17 cellular contexts compared by ENCODE assay signal in genomic region chr13:21050288-21051197, GRCh38. TPM values are rescaled to one million over a fixed set of nuclear protein-coding genes. Genes with fewer than 3 reads are reported as not detected.
A peak's percentile ranks its signal among the peaks of the same experiment; 100 is the strongest.
DNase-seq lines count a peak whose midpoint lies in the region; ATAC-seq and TF ChIP-seq lines count a peak whose summit lies in the region.
"Had no signal": no experiment of that assay in that cellular context is flagged by ENCODE, and none has a peak within 500 bp of the region (broad histone marks: within the 10 kb centered on the region; RNA-seq: fewer than 3 reads in every experiment).

No MANE protein-coding gene starts in this region.

- peak; percentile 54 for ATAC-seq in HG02588 (IDR thresholded peaks at IDR 0.05; ENCODE audit: unreplicated experiment)
- ATAC-seq in HG03354 (IDR thresholded peaks at IDR 0.05; ENCODE audit: poor library complexity, severe bottlenecking, unreplicated experiment): no peak
- ATAC-seq: lower lobe of right lung had no signal

- H3K27me3 Mint-ChIP-seq in activated CD4-positive, alpha-beta memory T cell treated with anti-CD3 and anti-CD28 coated beads for 36 hours: peaks cover 9% of the 10 kb centered on the region
- peaks cover 2% of the 10 kb centered on the region for H3K27me3 Mint-ChIP-seq in activated CD4-positive, alpha-beta memory T cell treated with anti-CD3 and anti-CD28 coated beads, Interleukin-2, amount 10 ng/mL, durations not matched to agents 7 days and 5 days
- peaks cover 3% of the 10 kb centered on the region for H3K27me3 Mint-ChIP-seq in neural progenitor cell (ENCODE audit: insufficient read depth, low read depth)

- H3F3A ChIP-seq in neural progenitor cell (ENCODE audit: low read depth): no peaks in the 10 kb centered on the region

- H3K4me1 ChIP-seq in adipocyte (ENCODE audit: control insufficient read depth, insufficient read depth, low read length) (peaks cover 48% of the 10 kb centered on the region), neural progenitor cell (no peaks in the 10 kb centered on the region)

- H3K36me3 Mint-ChIP-seq in activated CD4-positive, alpha-beta memory T cell treated with anti-CD3 and anti-CD28 coated beads for 36 hours: no peaks in the 10 kb centered on the region
- no peaks in the 10 kb centered on the region for H3K36me3 Mint-ChIP-seq in activated CD4-positive, alpha-beta memory T cell treated with anti-CD3 and anti-CD28 coated beads, Interleukin-2, amount 10 ng/mL, durations not matched to agents 7 days and 5 days (ENCODE audit: low read depth)
- peaks cover 14% of the 10 kb centered on the region for H3K36me3 Mint-ChIP-seq in neural progenitor cell

- H3K4me3 Mint-ChIP-seq in activated CD4-positive, alpha-beta memory T cell treated with anti-CD3 and anti-CD28 coated beads for 36 hours: no peak overlapping the region
- H3K4me3 Mint-ChIP-seq in activated CD4-positive, alpha-beta memory T cell treated with anti-CD3 and anti-CD28 coated beads, Interleukin-2, amount 10 ng/mL, durations not matched to agents 7 days and 5 days: no peak overlapping the region
- H3K4me3 Mint-ChIP-seq in neural progenitor cell: no peak overlapping the region

- H3K9ac ChIP-seq in adipocyte (ENCODE audit: low read length): no peak overlapping the region
- no peak overlapping the region for H3K9ac ChIP-seq in neural progenitor cell
- H3K9ac ChIP-seq: KMS-11 had no signal

- TF ChIP-seq CTCF in neural progenitor cell (IDR thresholded peaks at IDR 0.05): no peak

- H3K9me3 ChIP-seq in adipocyte (ENCODE audit: control insufficient read depth, low read length) (no peaks in the 10 kb centered on the region), neural progenitor cell (ENCODE audit: low read depth) (no peaks in the 10 kb centered on the region)
- H3K9me3 ChIP-seq: lower lobe of right lung, sigmoid colon, tibial nerve had no signal

- H3K79me2 ChIP-seq in neural progenitor cell (ENCODE audit: low read depth): peaks cover 100% of the 10 kb centered on the region

- no peak overlapping the region for H3K4me3 ChIP-seq in adipocyte (ENCODE audit: low read length)
- no peak overlapping the region for H3K4me3 ChIP-seq in neural progenitor cell
- H3K4me3 ChIP-seq: cardiac muscle cell, lower lobe of right lung, sigmoid colon, SK-N-MC, tibial nerve had no signal

- CTCF ChIA-PET in activated CD4-positive, alpha-beta memory T cell treated with anti-CD3 and anti-CD28 coated beads for 36 hours (lab: Charles Lee): no interaction called here
- CTCF ChIA-PET in activated CD4-positive, alpha-beta memory T cell treated with anti-CD3 and anti-CD28 coated beads, Interleukin-2, amount 10 ng/mL, durations not matched to agents 7 days and 5 days (lab: Charles Lee): no interaction called here

- H3K36me3 ChIP-seq in adipocyte (ENCODE audit: control insufficient read depth, insufficient read depth, low read length, severe bottlenecking) (peaks cover 12% of the 10 kb centered on the region), neural progenitor cell (peaks cover 5% of the 10 kb centered on the region)
- H3K36me3 ChIP-seq: sigmoid colon had no signal

- H3K9me3 Mint-ChIP-seq in activated CD4-positive, alpha-beta memory T cell treated with anti-CD3 and anti-CD28 coated beads for 36 hours: no peaks in the 10 kb centered on the region
- H3K9me3 Mint-ChIP-seq in activated CD4-positive, alpha-beta memory T cell treated with anti-CD3 and anti-CD28 coated beads, Interleukin-2, amount 10 ng/mL, durations not matched to agents 7 days and 5 days: no peaks in the 10 kb centered on the region
- H3K9me3 Mint-ChIP-seq in neural progenitor cell: no peaks in the 10 kb centered on the region

- H2AFZ ChIP-seq in neural progenitor cell (replicated peaks): no peak overlapping the region

- no peak overlapping the region for H3K4me2 ChIP-seq in neural progenitor cell
- H3K4me2 ChIP-seq: KMS-11 had no signal

- no peak overlapping the region for H3K27ac ChIP-seq in neural progenitor cell
- H3K27ac ChIP-seq: KMS-11, lower lobe of right lung, SK-N-MC, tibial nerve had no signal

- POLR2A ChIA-PET in activated CD4-positive, alpha-beta memory T cell treated with anti-CD3 and anti-CD28 coated beads for 36 hours (lab: Charles Lee): interaction anchor here (0.7 kb wide), 1 partner anchor 130 kb away, joined by 3 read pairs; no protein-coding TSS in a partner anchor
- POLR2A ChIA-PET in activated CD4-positive, alpha-beta memory T cell treated with anti-CD3 and anti-CD28 coated beads, Interleukin-2, amount 10 ng/mL, durations not matched to agents 7 days and 5 days (lab: Charles Lee): no interaction called here

- intact Hi-C loops in activated CD4-positive, alpha-beta memory T cell treated with anti-CD3 and anti-CD28 coated beads for 36 hours (cut with micrococcal nuclease): no loop called here

- no peaks in the 10 kb centered on the region for H3K27me3 ChIP-seq in adipocyte (replicated peaks; ENCODE audit: control insufficient read depth, insufficient read depth, low read length)
- H3K27me3 ChIP-seq in neural progenitor cell: no peaks in the 10 kb centered on the region
- H3K27me3 ChIP-seq: cardiac muscle cell, sigmoid colon, tibial nerve had no signal

- peak; percentile 40 for DNase-seq in activated CD4-positive, alpha-beta memory T cell treated with anti-CD3 and anti-CD28 coated beads for 36 hours
- no peak for DNase-seq in activated CD4-positive, alpha-beta memory T cell treated with anti-CD3 and anti-CD28 coated beads, Interleukin-2, amount 10 ng/mL, durations not matched to agents 7 days and 5 days
- DNase-seq in adipocyte (ENCODE audit: low read depth) (peak; percentile 38), neural progenitor cell (ENCODE audit: low spot score) (no peak), COLO668 (lab: John Stamatoyannopoulos, UW; ENCODE audit: unreplicated experiment) (no peak), NCI-H1417 (lab: John Stamatoyannopoulos, UW) (no peak)
- DNase-seq: foreskin melanocyte; lower lobe of right lung; OCI-M1; sigmoid colon; stimulated activated CD4-positive, alpha-beta T cell treated with anti-CD3 and anti-CD28 coated beads, Interleukin-4, amount 100 ng/mL, for 24 hours had no signal

- H3K4me1 Mint-ChIP-seq in activated CD4-positive, alpha-beta memory T cell treated with anti-CD3 and anti-CD28 coated beads for 36 hours (ENCODE audit: low read depth): peaks cover 4% of the 10 kb centered on the region
- H3K4me1 Mint-ChIP-seq in activated CD4-positive, alpha-beta memory T cell treated with anti-CD3 and anti-CD28 coated beads, Interleukin-2, amount 10 ng/mL, durations not matched to agents 7 days and 5 days: peaks cover 11% of the 10 kb centered on the region
- peaks cover 5% of the 10 kb centered on the region for H3K4me1 Mint-ChIP-seq in neural progenitor cell

- H3K27ac Mint-ChIP-seq in activated CD4-positive, alpha-beta memory T cell treated with anti-CD3 and anti-CD28 coated beads for 36 hours: no peak overlapping the region
- no peak overlapping the region for H3K27ac Mint-ChIP-seq in activated CD4-positive, alpha-beta memory T cell treated with anti-CD3 and anti-CD28 coated beads, Interleukin-2, amount 10 ng/mL, durations not matched to agents 7 days and 5 days
- peak overlapping the region; percentile 59 for H3K27ac Mint-ChIP-seq in neural progenitor cell

- H4K20me1 ChIP-seq in neural progenitor cell (ENCODE audit: low read depth): peaks cover 100% of the 10 kb centered on the region

RNA-seq across cellular contexts. Expression of gene LATS2, which starts 10.8 kb away (rescaled TPM):
- 1 to 10 TPM; 4.0 to 6.8 TPM for total RNA-seq in activated CD4-positive, alpha-beta memory T cell treated with anti-CD3 and anti-CD28 coated beads for 36 hours
- 10 to 100 TPM; 11.2 to 11.8 TPM for total RNA-seq in activated CD4-positive, alpha-beta memory T cell treated with anti-CD3 and anti-CD28 coated beads, Interleukin-2, amount 10 ng/mL, durations not matched to agents 7 days and 5 days
- total RNA-seq in neural progenitor cell (ENCODE audit: low replicate concordance): 15.2 and 18.4 TPM in 2 replicates

Comparison
In these comparisons a context has a peak if more than half of its experiments do, and no peak if none do; other contexts are left out.
1. DNase-seq: peak in activated CD4-positive, alpha-beta memory T cell treated with anti-CD3 and anti-CD28 coated beads for 36 hours (single experiment) and adipocyte (single experiment); none in activated CD4-positive, alpha-beta memory T cell treated with anti-CD3 and anti-CD28 coated beads, Interleukin-2, amount 10 ng/mL, durations not matched to agents 7 days and 5 days (single experiment), neural progenitor cell (single experiment), COLO668 (single experiment) and NCI-H1417 (0 of 3).